8 cellular contexts compared by ENCODE assay signal in genomic region chr17:63827801-63828221, GRCh38. TPM values are rescaled to one million over a fixed set of nuclear protein-coding genes. Genes with fewer than 3 reads are reported as not detected.
DNase-seq lines count a peak whose midpoint lies in the region; ATAC-seq and TF ChIP-seq lines count a peak whose summit lies in the region.

No MANE protein-coding gene starts in this region.

- intact Hi-C loops in natural killer cell (cut with micrococcal nuclease), result loop anchor here (1.0 to 2.0 kb wide), 3 partner anchors 15 to 129 kb away; partner anchors contain the start of gene CCDC47

- H3K36me3 ChIP-seq in BE2C (peaks cover 80% of the 10 kb centered on the region), MG63 (peaks cover 87% of the 10 kb centered on the region)

- no peak for TF ChIP-seq CTCF in BE2C (IDR thresholded peaks at IDR 0.05; ENCODE audit: low read depth, low read length)
- no peak for TF ChIP-seq CTCF in coronary artery (IDR thresholded peaks at IDR 0.05)
- peak; percentile 8 for TF ChIP-seq CTCF in natural killer cell (IDR thresholded peaks at IDR 0.05)

- peak overlapping the region; percentile 96 to 99 for H3K27ac Mint-ChIP-seq in natural killer cell

- H3K4me1 ChIP-seq in BE2C, result no peaks in the 10 kb centered on the region; the same call in none of the 2 replicates

- H3K4me3 ChIP-seq in BE2C (ENCODE audit: low read depth, low read length) (peak overlapping the region; percentile 94), MG63 (peak overlapping the region; percentile 92), coronary artery (peak overlapping the region; percentile 83)

- no peaks in the 10 kb centered on the region for H3K27me3 ChIP-seq in BE2C
- no peaks in the 10 kb centered on the region for H3K27me3 ChIP-seq in MG63

- ATAC-seq in natural killer cell, result no peak

- no peaks in the 10 kb centered on the region for H3K27me3 Mint-ChIP-seq in natural killer cell (ENCODE audit: low read depth in 2 of 2)

- DNase-seq in BE2C, result no peak
- DNase-seq in MG63, result no peak
- no peak for DNase-seq in coronary artery (ENCODE audit: low spot score)
- no peak for DNase-seq in natural killer cell
- DNase-seq in NCI-H2227 treated with DMSO at 0.1 percent for 48 hours (lab: John Stamatoyannopoulos, UW), result no peak
- no peak for DNase-seq in retina
- no peak for DNase-seq in Kasumi-1 (lab: John Stamatoyannopoulos, UW)
- DNase-seq in stimulated activated naive CD4-positive, alpha-beta T cell treated with Interleukin-2 at 50 U/mL for 16 hours (lab: John Stamatoyannopoulos, UW), result no peak

- H3K9me3 ChIP-seq in BE2C (no peaks in the 10 kb centered on the region), MG63 (no peaks in the 10 kb centered on the region)

- peaks cover 7% of the 10 kb centered on the region for H3K36me3 Mint-ChIP-seq in natural killer cell

- H3K4me1 Mint-ChIP-seq in natural killer cell, result peaks cover 30 to 55% of the 10 kb centered on the region in 2 donors

- peak overlapping the region; percentile 84 to 91 for H3K27ac ChIP-seq in coronary artery

- H3K4me3 Mint-ChIP-seq in natural killer cell, result peak overlapping the region; percentile 99

- no peaks in the 10 kb centered on the region for H3K9me3 Mint-ChIP-seq in natural killer cell

RNA-seq across cellular contexts. Expression of gene FTSJ3, which starts 0.3 kb away (rescaled TPM):
- polyA plus RNA-seq in BE2C (2012; ENCODE audit: insufficient read depth, insufficient read length, low read depth), result 85.5 TPM
- total RNA-seq in MG63 (2014; rRNA removed; shearing (Covaris generic); ENCODE audit: low replicate concordance), result 33.3 and 58.6 TPM in 2 replicates
- total RNA-seq in natural killer cell, result 10 to 100 TPM; 35.2 to 53.5 (median 51.6) TPM

RNA-seq across cellular contexts. Expression of gene PSMC5, which starts 0.6 kb away (rescaled TPM):
- 478 TPM for polyA plus RNA-seq in BE2C (2012; ENCODE audit: insufficient read depth, insufficient read length, low read depth)
- 116 and 133 TPM in 2 replicates for total RNA-seq in MG63 (2014; rRNA removed; shearing (Covaris generic); ENCODE audit: low replicate concordance)
- total RNA-seq in natural killer cell, result 100 to 1,000 TPM in 2 of 3 donors, 10 to 100 TPM in 1; 91.3 to 114 (median 100) TPM

RNA-seq across cellular contexts. Expression of gene SMARCD2, which starts 14.7 kb away (rescaled TPM):
- 96.0 TPM for polyA plus RNA-seq in BE2C (2012; ENCODE audit: insufficient read depth, insufficient read length, low read depth)
- 156 and 163 TPM in 2 replicates for total RNA-seq in MG63 (2014; rRNA removed; shearing (Covaris generic); ENCODE audit: low replicate concordance)
- 100 to 1,000 TPM; 131 to 162 (median 139) TPM for total RNA-seq in natural killer cell

RNA-seq across cellular contexts. Expression of gene CSH2, which starts 45.7 kb away (rescaled TPM):
- not detected for polyA plus RNA-seq in BE2C (2012; ENCODE audit: insufficient read depth, insufficient read length, low read depth)
- total RNA-seq in MG63 (2014; rRNA removed; shearing (Covaris generic); ENCODE audit: low replicate concordance), result not detected in 2 replicates
- not detected for total RNA-seq in natural killer cell

RNA-seq across cellular contexts. Expression of gene DDX42, which starts 53.8 kb away (rescaled TPM):
- polyA plus RNA-seq in BE2C (2012; ENCODE audit: insufficient read depth, insufficient read length, low read depth), result 125 TPM
- total RNA-seq in MG63 (2014; rRNA removed; shearing (Covaris generic); ENCODE audit: low replicate concordance), result 37.7 and 83.3 TPM in 2 replicates
- 100 to 1,000 TPM in 2 of 3 donors, 10 to 100 TPM in 1; 80.1 to 127 (median 110) TPM for total RNA-seq in natural killer cell
